18 cellular contexts compared by ENCODE assay signal in the genomic region with DNA sequence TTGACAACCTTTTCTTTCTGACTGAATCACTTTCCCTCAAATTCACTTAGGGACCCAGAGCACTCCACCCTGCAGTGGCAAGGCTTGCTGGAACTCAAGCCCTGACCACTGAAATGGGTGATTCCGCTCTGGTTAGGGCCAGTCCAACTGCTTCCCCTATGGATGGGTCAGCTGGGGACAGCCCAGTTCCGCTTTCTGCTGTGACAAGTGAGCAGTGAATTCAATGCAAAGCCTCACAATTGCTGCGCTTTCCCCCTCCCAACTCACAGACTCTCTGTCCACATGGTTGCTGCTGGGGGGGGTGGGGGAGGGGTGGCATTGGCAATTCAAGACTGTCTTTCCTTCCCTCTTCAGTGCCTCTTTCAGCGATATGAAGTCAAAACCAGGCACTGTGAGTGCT. TPM values are rescaled to one million over a fixed set of nuclear protein-coding genes. Genes with fewer than 3 reads are reported as not detected.
A peak's percentile ranks its signal among the peaks of the same experiment; 100 is the strongest.
DNase-seq lines count a peak whose midpoint lies in the region; ATAC-seq, FAIRE-seq and TF ChIP-seq lines count a peak whose summit lies in the region.
"Had no signal": no experiment of that assay in that cellular context is flagged by ENCODE, and none has a peak within 500 bp of the region (broad histone marks: within the 10 kb centered on the region; RNA-seq: fewer than 3 reads in every experiment).

No MANE protein-coding gene starts in this region.

- no peak overlapping the region for H3K4me3 ChIP-seq in right lobe of liver
- H3K4me3 ChIP-seq in HepG2 (replicated peaks in 1 of 3; ENCODE audit: insufficient read depth in 1 of 3, low read depth in 2 of 3, low read length in 3 of 3) = no peak overlapping the region
- no peak overlapping the region for H3K4me3 ChIP-seq in ascending aorta
- H3K4me3 ChIP-seq in aorta (ENCODE audit: low read length in 2 of 2) = no peak overlapping the region
- H3K4me3 ChIP-seq: vagina had no signal

- WGBS in right lobe of liver (ENCODE audit: insufficient coverage, low coverage, low lambda C conversion rate, missing lambda C conversion rate) = 40% methylated on average over 1 of the region's 4 CpGs
- WGBS in HepG2 (ENCODE audit: low lambda C conversion rate) = 30% methylated on average over 4 of the region's 4 CpGs
- WGBS in aorta, 2 donors = 60 to 63% methylated on average over 4 of the region's 4 CpGs

- no peak overlapping the region for H3K27ac Mint-ChIP-seq in stimulated activated memory B cell treated with anti-CD40 and anti-IgM and Interleukin-4, amounts not matched to agents 10 μg/mL and 1 μg/mL and 100 μg/mL, for 72 hours

- TF ChIP-seq EP300 in HepG2 (IDR thresholded peaks at IDR 0.05; ENCODE audit: low read depth in 2 of 2, low read length in 2 of 2) (no peak), HepG2 (CRISPR knock-in tag; IDR thresholded peaks at IDR 0.05; ENCODE audit: borderline replicate concordance) (no peak)

- H2AFZ ChIP-seq in HepG2 (ENCODE audit: low read length) = no peak overlapping the region

- no peaks in the 10 kb centered on the region for H3K36me3 Mint-ChIP-seq in stimulated activated memory B cell treated with anti-CD40 and anti-IgM and Interleukin-4, amounts not matched to agents 10 μg/mL and 1 μg/mL and 100 μg/mL, for 72 hours

- H3K27ac ChIP-seq in right lobe of liver = no peak overlapping the region
- no peak overlapping the region for H3K27ac ChIP-seq in HepG2 (ENCODE audit: extremely low read length, insufficient read depth, low read length)
- H3K27ac ChIP-seq in ascending aorta = no peak overlapping the region
- H3K27ac ChIP-seq in aorta (ENCODE audit: low read depth in 1 of 2, low read length in 2 of 2) = no peak overlapping the region
- H3K27ac ChIP-seq: vagina had no signal

- in situ Hi-C loops in HepG2 (cut with HindIII; ENCODE audit: extremely low pct_ligation_motif_present, low pct_unique_long_range_greater_than_20kb) = no loop called here

- peaks cover 3% of the 10 kb centered on the region for H3K9me3 Mint-ChIP-seq in stimulated activated memory B cell treated with anti-CD40 and anti-IgM and Interleukin-4, amounts not matched to agents 10 μg/mL and 1 μg/mL and 100 μg/mL, for 72 hours

- no peaks in the 10 kb centered on the region for H3K4me1 ChIP-seq in right lobe of liver
- H3K4me1 ChIP-seq in HepG2 (ENCODE audit: insufficient read depth, low read length) = peaks cover 6% of the 10 kb centered on the region; the same call in 1 of the 2 replicates
- no peaks in the 10 kb centered on the region for H3K4me1 ChIP-seq in ascending aorta
- H3K4me1 ChIP-seq in aorta (ENCODE audit: control insufficient read depth in 1 of 2, insufficient read depth in 2 of 2, low read length in 2 of 2) = no peaks in the 10 kb centered on the region

- TF ChIP-seq RAD21 in HepG2 (CRISPR knock-in tag; IDR thresholded peaks at IDR 0.05) = no peak

- DNase-seq in right lobe of liver (peak in 2 of 3 donors; percentile 28 to 59), HepG2 (ENCODE audit: low spot score) (no peak), ascending aorta (ENCODE audit: low spot score in 2 of 2) (peak; percentile 36 to 67), medulla oblongata (ENCODE audit: extremely low spot score) (peak; percentile 74), aorta (peak in 1 of 2 donors; percentile 85), erythroblast (lab: John Stamatoyannopoulos, UW) (no peak)
- DNase-seq: activated CD4-positive, CD25-positive, alpha-beta regulatory T cell treated with anti-CD3 and anti-CD28 coated beads, Interleukin-2, amount 50 U/mL, for 72 hours; activated effector memory CD4-positive, alpha-beta T cell treated with anti-CD3 and anti-CD28 coated beads, Interleukin-2, amount 50 U/mL, for 16 hours; amniotic stem cell; Caco-2; cerebellar nuclear complex; stimulated activated CD4-positive, alpha-beta T cell treated with anti-CD3 and anti-CD28 coated beads, Interleukin-12 subunit alpha, Interleukin-12 subunit beta, amount 100 ng/mL, for 4 hours; stimulated activated naive CD8-positive, alpha-beta T cell treated with anti-CD3 and anti-CD28 coated beads, Interleukin-15, Interleukin-2, amounts not matched to agents 100 U/mL and 50 U/mL, for 24 hours had no signal

- POLR2A ChIA-PET in HepG2 (lab: Yijun Ruan, JAX) = no interaction called here

- no peak overlapping the region for H3K9ac ChIP-seq in HepG2 (ENCODE audit: insufficient read depth, low read depth, low read length)

- H3K4me1 Mint-ChIP-seq in stimulated activated memory B cell treated with anti-CD40 and anti-IgM and Interleukin-4, amounts not matched to agents 10 μg/mL and 1 μg/mL and 100 μg/mL, for 72 hours = no peaks in the 10 kb centered on the region

- no TSS peak for BruUV-seq in HepG2 (replicated peaks; lab: Mats Ljungman, UMichigan)

- H3K27me3 ChIP-seq in right lobe of liver (no peaks in the 10 kb centered on the region), HepG2 (ENCODE audit: control insufficient read depth in 1 of 2, insufficient read depth in 2 of 2, low read length in 2 of 2) (peaks cover 0 to 20% of the 10 kb centered on the region in 2 experiments; a peak in 2 of 5 replicates), ascending aorta (no peaks in the 10 kb centered on the region), aorta (ENCODE audit: control insufficient read depth in 1 of 2, insufficient read depth in 2 of 2, low read length in 1 of 2) (no peaks in the 10 kb centered on the region)
- H3K27me3 ChIP-seq: vagina had no signal

- peaks cover 9% of the 10 kb centered on the region for H3K27me3 Mint-ChIP-seq in stimulated activated memory B cell treated with anti-CD40 and anti-IgM and Interleukin-4, amounts not matched to agents 10 μg/mL and 1 μg/mL and 100 μg/mL, for 72 hours

- H3K4me3 Mint-ChIP-seq in stimulated activated memory B cell treated with anti-CD40 and anti-IgM and Interleukin-4, amounts not matched to agents 10 μg/mL and 1 μg/mL and 100 μg/mL, for 72 hours = no peak overlapping the region

- H3K79me2 ChIP-seq in HepG2 (ENCODE audit: insufficient read depth, low read length) = no peaks in the 10 kb centered on the region

- no peak for FAIRE-seq in HepG2 (lab: Jason Lieb, UNC)
- FAIRE-seq: GM12892, H54 had no signal

- no peak overlapping the region for H3K4me2 ChIP-seq in HepG2 (ENCODE audit: low read depth, low read length)

- H3K36me3 ChIP-seq in right lobe of liver (no peaks in the 10 kb centered on the region), HepG2 (replicated peaks in 1 of 2; ENCODE audit: control insufficient read depth in 1 of 2, insufficient read depth in 2 of 2, low read length in 2 of 2) (no peaks in the 10 kb centered on the region), ascending aorta (no peaks in the 10 kb centered on the region), aorta (ENCODE audit: control insufficient read depth in 1 of 2, insufficient read depth in 2 of 2, low read length in 1 of 2) (no peaks in the 10 kb centered on the region)
- H3K36me3 ChIP-seq: vagina had no signal

- CTCF ChIA-PET in HepG2 (lab: Yijun Ruan, JAX; ENCODE audit: low intra/inter-chr PET ratio, low total read pairs) = no interaction called here

- no peaks in the 10 kb centered on the region for H3K9me3 ChIP-seq in right lobe of liver
- H3K9me3 ChIP-seq in HepG2 (ENCODE audit: low read length) = peaks cover 13% of the 10 kb centered on the region
- H3K9me3 ChIP-seq in ascending aorta = no peaks in the 10 kb centered on the region
- H3K9me3 ChIP-seq in aorta (ENCODE audit: control insufficient read depth, low read length) = no peaks in the 10 kb centered on the region
- H3K9me3 ChIP-seq: vagina had no signal

- TF ChIP-seq CTCF in right lobe of liver (IDR thresholded peaks at IDR 0.05) = no peak
- no peak for TF ChIP-seq CTCF in HepG2 (CRISPR knock-in tag; IDR thresholded peaks at IDR 0.05)
- TF ChIP-seq CTCF in ascending aorta (IDR thresholded peaks at IDR 0.05) = no peak

- TF ChIP-seq POLR2A in right lobe of liver (IDR thresholded peaks at IDR 0.05) (no peak), HepG2 (IDR thresholded peaks at IDR 0.05; ENCODE audit: insufficient read depth in 1 of 2, low read depth in 2 of 2, low read length in 2 of 2) (no peak), erythroblast (IDR thresholded peaks at IDR 0.05; ENCODE audit: low read length) (no peak)

- H4K20me1 ChIP-seq in HepG2 (ENCODE audit: insufficient read depth, low read length) = no peaks in the 10 kb centered on the region

- intact Hi-C loops in right lobe of liver (cut with DNase I) = no loop called here
- intact Hi-C loops in HepG2 (cut with micrococcal nuclease; ENCODE audit: unreplicated experiment) = no loop called here
- intact Hi-C loops in ascending aorta (cut with DNase I) = no loop called here
- intact Hi-C loops in aorta (cut with DNase I) = no loop called here

- ATAC-seq in right lobe of liver (peak; percentile 47 to 83 (median 68)), HepG2 (no peak), aorta (ENCODE audit: low FRiP score) (peak; percentile 52), HG02973 (IDR thresholded peaks at IDR 0.05; ENCODE audit: unreplicated experiment) (no peak)
- ATAC-seq in stimulated activated memory B cell treated with anti-CD40 and anti-IgM and Interleukin-4, amounts not matched to agents 10 μg/mL and 1 μg/mL and 100 μg/mL, for 72 hours = no peak
- ATAC-seq: stimulated activated naive CD8-positive, alpha-beta T cell treated with anti-CD3 and anti-CD28 coated beads, Interleukin-15, Interleukin-2, amounts not matched to agents 100 U/mL and 50 U/mL, for 24 hours had no signal

RNA-seq across cellular contexts. Expression of a gene that starts 18.7 kb away (rescaled TPM):
- not detected for total RNA-seq in right lobe of liver
- total RNA-seq in HepG2 (2016; rRNA removed; fragmentation: Illumina TruSeq; extraction: Trizol) = not detected in 2 replicates
- total RNA-seq in HepG2 (2016; cell fraction: cytosol; rRNA removed; fragmentation: Illumina TruSeq; extraction: Trizol; ENCODE audit: low read depth) = not detected in 2 replicates
- not detected in 2 replicates for total RNA-seq in HepG2 (2016; cell fraction: insoluble cytoplasmic fraction; rRNA removed; fragmentation: Illumina TruSeq; extraction: Trizol)
- not detected in 2 replicates for total RNA-seq in HepG2 (2016; cell fraction: membrane; rRNA removed; fragmentation: Illumina TruSeq; extraction: Trizol)
- total RNA-seq in HepG2 (2016; cell fraction: nucleus; rRNA removed; fragmentation: Illumina TruSeq; extraction: Trizol) = not detected in 2 replicates
- polyA plus RNA-seq in HepG2 (2011; rRNA removed) = 0.13 and 0.51 TPM in 2 replicates
- polyA plus RNA-seq in HepG2 (2011; cell fraction: cytosol; rRNA removed) = 0.40 and 0.45 TPM in 2 replicates
- 0.80 TPM in 2 replicates for polyA plus RNA-seq in HepG2 (2011; cell fraction: nucleus; rRNA removed)
- 0.37 TPM in 1 of 2 replicates, not detected in the other for polyA plus RNA-seq in HepG2 (2012)
- not detected in 2 replicates for polyA plus RNA-seq in HepG2 (2016; cell fraction: cytosol; fragmentation: Illumina TruSeq; extraction: Trizol; ENCODE audit: low read depth)
- polyA plus RNA-seq in HepG2 (2016; cell fraction: insoluble cytoplasmic fraction; fragmentation: Illumina TruSeq; extraction: Trizol; ENCODE audit: low read depth) = not detected in 2 replicates
- not detected in 2 replicates for polyA plus RNA-seq in HepG2 (2016; cell fraction: membrane; fragmentation: Illumina TruSeq; extraction: Trizol; ENCODE audit: low read depth)
- not detected in 2 replicates for polyA plus RNA-seq in HepG2 (2016; cell fraction: nucleus; fragmentation: Illumina TruSeq; extraction: Trizol; ENCODE audit: insufficient read depth, low read depth)
- polyA minus RNA-seq in HepG2 (2011; rRNA and poly(A)+ RNA removed; ENCODE audit: low replicate concordance) = 0.22 and 1.2 TPM in 2 replicates
- polyA minus RNA-seq in HepG2 (2011; cell fraction: cytosol; rRNA and poly(A)+ RNA removed) = not detected in 2 replicates
- not detected in 2 replicates for polyA minus RNA-seq in HepG2 (2011; cell fraction: nucleus; rRNA and poly(A)+ RNA removed)
- not detected for total RNA-seq in ascending aorta
- total RNA-seq in aorta = under 1 TPM in 1 of 2 donors, not detected in 1; 0.42 TPM
- polyA plus RNA-seq in aorta = not detected
- total RNA-seq: Caco-2, vagina had no signal

RNA-seq across cellular contexts. Expression of a gene that starts 41.4 kb away (rescaled TPM):
- total RNA-seq in right lobe of liver = 1 to 10 TPM in 1 of 6 experiments, under 1 TPM in 2, not detected in 3; 0.27 to 1.6 (median 0.55) TPM
- total RNA-seq in HepG2 (2016; rRNA removed; fragmentation: Illumina TruSeq; extraction: Trizol) = 0.20 and 1.0 TPM in 2 replicates
- 0.26 and 0.30 TPM in 2 replicates for total RNA-seq in HepG2 (2016; cell fraction: cytosol; rRNA removed; fragmentation: Illumina TruSeq; extraction: Trizol; ENCODE audit: low read depth)
- 0.25 and 0.84 TPM in 2 replicates for total RNA-seq in HepG2 (2016; cell fraction: insoluble cytoplasmic fraction; rRNA removed; fragmentation: Illumina TruSeq; extraction: Trizol)
- total RNA-seq in HepG2 (2016; cell fraction: membrane; rRNA removed; fragmentation: Illumina TruSeq; extraction: Trizol) = 0.49 and 0.62 TPM in 2 replicates
- total RNA-seq in HepG2 (2016; cell fraction: nucleus; rRNA removed; fragmentation: Illumina TruSeq; extraction: Trizol) = 0.78 and 0.90 TPM in 2 replicates
- polyA plus RNA-seq in HepG2 (2011; rRNA removed) = 1.5 and 1.8 TPM in 2 replicates
- 1.0 and 1.7 TPM in 2 replicates for polyA plus RNA-seq in HepG2 (2011; cell fraction: cytosol; rRNA removed)
- polyA plus RNA-seq in HepG2 (2011; cell fraction: nucleus; rRNA removed) = 1.2 and 1.4 TPM in 2 replicates
- polyA plus RNA-seq in HepG2 (2012) = 1.5 and 2.6 TPM in 2 replicates
- 0.10 and 0.31 TPM in 2 replicates for polyA plus RNA-seq in HepG2 (2016; cell fraction: cytosol; fragmentation: Illumina TruSeq; extraction: Trizol; ENCODE audit: low read depth)
- polyA plus RNA-seq in HepG2 (2016; cell fraction: insoluble cytoplasmic fraction; fragmentation: Illumina TruSeq; extraction: Trizol; ENCODE audit: low read depth) = 0.24 and 0.45 TPM in 2 replicates
- polyA plus RNA-seq in HepG2 (2016; cell fraction: membrane; fragmentation: Illumina TruSeq; extraction: Trizol; ENCODE audit: low read depth) = 0.22 and 0.38 TPM in 2 replicates
- polyA plus RNA-seq in HepG2 (2016; cell fraction: nucleus; fragmentation: Illumina TruSeq; extraction: Trizol; ENCODE audit: insufficient read depth, low read depth) = 1.9 and 2.1 TPM in 2 replicates
- 1.4 and 15.3 TPM in 2 replicates for polyA minus RNA-seq in HepG2 (2011; rRNA and poly(A)+ RNA removed; ENCODE audit: low replicate concordance)
- 0.40 and 1.7 TPM in 2 replicates for polyA minus RNA-seq in HepG2 (2011; cell fraction: cytosol; rRNA and poly(A)+ RNA removed)
- 1.2 and 1.5 TPM in 2 replicates for polyA minus RNA-seq in HepG2 (2011; cell fraction: nucleus; rRNA and poly(A)+ RNA removed)
- not detected for total RNA-seq in ascending aorta
- total RNA-seq in aorta = 1 to 10 TPM; 1.2 to 1.6 TPM
- not detected for polyA plus RNA-seq in aorta

Comparison
In these comparisons a context has a peak if more than half of its experiments do, and no peak if none do; other contexts are left out.
1. ATAC-seq: peak in right lobe of liver (4 of 4) and aorta (single experiment); none in HepG2 (single experiment), HG02973 (single experiment) and stimulated activated memory B cell treated with anti-CD40 and anti-IgM and Interleukin-4, amounts not matched to agents 10 μg/mL and 1 μg/mL and 100 μg/mL, for 72 hours (single experiment).
2. DNase-seq: peak in right lobe of liver (2 of 3), ascending aorta (2 of 2) and medulla oblongata (single experiment); none in HepG2 (single experiment) and erythroblast (0 of 2).